In genomic region chr20:49924247-49924646, GRCh38 we compare ENCODE assay signal across 1 cellular context.
TF ChIP-seq lines count a peak whose summit lies in the region.

No MANE protein-coding gene starts in this region.

TF ChIP-seq in HepG2, 621 proteins besides CTCF, POLR2A, EP300 and RAD21:
- no peak for TF ChIP-seq FLYWCH1 (CRISPR knock-in tag; IDR thresholded peaks at IDR 0.05)
- 0 out of 2 replicates have a peak, but pooled peaks have one; percentile 3 for TF ChIP-seq GATAD1 (CRISPR knock-in tag; IDR thresholded peaks at IDR 0.05)
- no peak for TF ChIP-seq ZNF670 (CRISPR knock-in tag; IDR thresholded peaks at IDR 0.05; ENCODE audit: borderline replicate concordance)
- TF ChIP-seq ZMYM2 (CRISPR knock-in tag; IDR thresholded peaks at IDR 0.05): 0 out of 2 replicates have a peak, but pooled peaks have one; percentile 9
- 0 out of 2 replicates have a peak, but pooled peaks have one; percentile 2 for TF ChIP-seq ARID4A (CRISPR knock-in tag; IDR thresholded peaks at IDR 0.05; ENCODE audit: borderline replicate concordance)
- TF ChIP-seq ZNF629 (CRISPR knock-in tag; conservative IDR thresholded peaks at IDR 0.05): peak; percentile 78
- TF ChIP-seq ZNF350 (CRISPR knock-in tag; IDR thresholded peaks at IDR 0.05; ENCODE audit: borderline replicate concordance, low read depth): no peak
- TF ChIP-seq ZNF430 (CRISPR knock-in tag; IDR thresholded peaks at IDR 0.05): 0 out of 2 replicates have a peak, but pooled peaks have one; percentile 41
- TF ChIP-seq SOX6 (IDR thresholded peaks at IDR 0.05): no peak
- TF ChIP-seq SOX6 (CRISPR knock-in tag; IDR thresholded peaks at IDR 0.05): no peak
- no peak for TF ChIP-seq HDAC6 (IDR thresholded peaks at IDR 0.05; ENCODE audit: low read depth, low read length)
- no peak for TF ChIP-seq RXRA (CRISPR knock-in tag; IDR thresholded peaks at IDR 0.05)
- no peak for TF ChIP-seq CBFB (CRISPR knock-in tag; IDR thresholded peaks at IDR 0.05)
- no peak for TF ChIP-seq XRCC5 (optimal IDR thresholded peaks at IDR 0.05; ENCODE audit: low read length)
